8 cellular contexts compared by ENCODE assay signal in genomic region chr9:5630038-5630507, GRCh38. TPM values are rescaled to one million over a fixed set of nuclear protein-coding genes. Genes with fewer than 3 reads are reported as not detected.
DNase-seq lines count a peak whose midpoint lies in the region; ATAC-seq and TF ChIP-seq lines count a peak whose summit lies in the region.

No MANE protein-coding gene starts in this region.

- no peak for TF ChIP-seq POLR2A in uterus (IDR thresholded peaks at IDR 0.05)

- BruUV-seq in OCI-LY7 (replicated peaks; lab: Mats Ljungman, UMichigan), result TSS peak; percentile 68

- TF ChIP-seq CTCF in right atrium auricular region (IDR thresholded peaks at IDR 0.05) (no peak), OCI-LY7 (conservative IDR thresholded peaks at IDR 0.05; ENCODE audit: low read length) (no peak), chondrocyte (IDR thresholded peaks at IDR 0.05) (no peak), lung (IDR thresholded peaks at IDR 0.05; ENCODE audit: control extremely low read depth, extremely low read depth) (no peak), uterus (IDR thresholded peaks at IDR 0.05) (no peak)

- H3K79me2 ChIP-seq in OCI-LY7 (ENCODE audit: insufficient read depth, low read depth, low read length), result peaks cover 75% of the 10 kb centered on the region

- H3K27ac ChIP-seq in right atrium auricular region (peak overlapping the region; percentile 95 to 97), OCI-LY7 (ENCODE audit: low read depth, low read length, poor library complexity, severe bottlenecking) (peak overlapping the region; percentile 100), lung (ENCODE audit: low read depth in 1 of 2, low read length in 1 of 2) (peak overlapping the region; percentile 96 to 98), uterus (peak overlapping the region; percentile 95 to 100)

- 1 to 2% methylated on average over 7 of the region's 7 CpGs for WGBS in lung, 2 donors

- H3K4me3 ChIP-seq in right atrium auricular region (peak overlapping the region; percentile 79 to 90), OCI-LY7 (ENCODE audit: low read depth, low read length, poor library complexity, severe bottlenecking) (peak overlapping the region; percentile 81), lung (peak overlapping the region; percentile 74), uterus (peak overlapping the region; percentile 90 to 100)

- H3K36me3 Mint-ChIP-seq in chondrocyte (ENCODE audit: low read depth), result no peaks in the 10 kb centered on the region

- H3K9me3 ChIP-seq in right atrium auricular region (peaks cover 0 to 2% of the 10 kb centered on the region in 2 donors), OCI-LY7 (ENCODE audit: low read length) (peaks cover 18% of the 10 kb centered on the region; the same call in 1 of the 2 replicates), lung (ENCODE audit: control insufficient read depth in 2 of 2, insufficient read depth in 1 of 2, low read length in 1 of 2) (no peaks in the 10 kb centered on the region), uterus (no peaks in the 10 kb centered on the region)

- no peak for ATAC-seq in Right ventricle myocardium superior (ENCODE audit: poor library complexity)
- no peak for ATAC-seq in lung (ENCODE audit: insufficient read depth, low FRiP score)
- no peak for ATAC-seq in HG03439 (IDR thresholded peaks at IDR 0.05; ENCODE audit: unreplicated experiment)

- no peaks in the 10 kb centered on the region for H3K9me2 ChIP-seq in OCI-LY7 (ENCODE audit: insufficient read depth, low read length)

- intact Hi-C loops in Right ventricle myocardium superior (cut with DNase I), result loop anchor here (10.0 kb wide), 1 partner anchor 65 kb away; no protein-coding TSS in a partner anchor
- intact Hi-C loops in OCI-LY7 (cut with micrococcal nuclease; ENCODE audit: unreplicated experiment), result no loop called here
- intact Hi-C loops in uterus (cut with DNase I; ENCODE audit: low total_unique reads), result no loop called here

- H2AFZ ChIP-seq in OCI-LY7 (ENCODE audit: low read length), result no peak overlapping the region

- CTCF ChIA-PET in OCI-LY7 (lab: Charles Lee; ENCODE audit: unreplicated experiment), result no interaction called here

- H3K4me1 Mint-ChIP-seq in chondrocyte (ENCODE audit: low read depth), result peaks cover 60% of the 10 kb centered on the region

- POLR2A ChIA-PET in OCI-LY7 (lab: Charles Lee), result no interaction called here

- DNase-seq in right atrium auricular region (ENCODE audit: low spot score), result no peak
- no peak for DNase-seq in Right ventricle myocardium superior
- DNase-seq in OCI-LY7 (ENCODE audit: low spot score), result peak; percentile 56
- DNase-seq in chondrocyte (ENCODE audit: low spot score), result no peak
- no peak for DNase-seq in lung (ENCODE audit: low spot score)
- DNase-seq in uterus, result no peak
- DNase-seq in anterior cingulate cortex (lab: John Stamatoyannopoulos, UW), result no peak

- H3K36me3 ChIP-seq in right atrium auricular region (no peaks in the 10 kb centered on the region), OCI-LY7 (ENCODE audit: insufficient read depth, low read length) (peaks cover 26% of the 10 kb centered on the region), lung (ENCODE audit: control insufficient read depth in 2 of 2, insufficient read depth in 2 of 2, low read length in 2 of 2) (no peaks in the 10 kb centered on the region), uterus (no peaks in the 10 kb centered on the region)

- peak overlapping the region; percentile 97 for H3K27ac Mint-ChIP-seq in chondrocyte (ENCODE audit: unreplicated experiment)

- no peaks in the 10 kb centered on the region for H3K27me3 Mint-ChIP-seq in chondrocyte (ENCODE audit: low read depth)

- peak overlapping the region; percentile 97 for H3K4me2 ChIP-seq in OCI-LY7 (ENCODE audit: low read length)

- H3K9me3 Mint-ChIP-seq in chondrocyte (ENCODE audit: low read depth), result no peaks in the 10 kb centered on the region

- no peaks in the 10 kb centered on the region for H3K27me3 ChIP-seq in right atrium auricular region
- no peaks in the 10 kb centered on the region for H3K27me3 ChIP-seq in lung (ENCODE audit: control insufficient read depth, insufficient read depth)
- H3K27me3 ChIP-seq in uterus, result no peaks in the 10 kb centered on the region

- peaks cover 0 to 45% of the 10 kb centered on the region in 2 donors for H3K4me1 ChIP-seq in right atrium auricular region
- H3K4me1 ChIP-seq in OCI-LY7 (ENCODE audit: insufficient read depth, low read length, poor library complexity, severe bottlenecking), result peaks cover 52% of the 10 kb centered on the region
- H3K4me1 ChIP-seq in lung (ENCODE audit: control insufficient read depth in 2 of 2, insufficient read depth in 2 of 2, low read length in 2 of 2), result peaks cover 0 to 3% of the 10 kb centered on the region in 2 donors
- H3K4me1 ChIP-seq in uterus, result peaks cover 0 to 9% of the 10 kb centered on the region in 2 donors

- H4K20me1 ChIP-seq in OCI-LY7 (ENCODE audit: insufficient read depth, low read length), result peaks cover 36% of the 10 kb centered on the region

- H3K4me3 Mint-ChIP-seq in chondrocyte (ENCODE audit: unreplicated experiment), result peak overlapping the region; percentile 99

RNA-seq across cellular contexts. Expression of gene RIC1, which starts 1.2 kb away (rescaled TPM):
- total RNA-seq in right atrium auricular region (10 to 100 TPM; 12.2 to 18.1 TPM), Right ventricle myocardium superior (7.3 TPM), OCI-LY7 (2022) (83.9 and 84.6 TPM in 2 replicates), chondrocyte (34.4 to 40.7 TPM (median 39.3 TPM) in 3 replicates), lung (10 to 100 TPM; 19.4 to 46.0 TPM), uterus (100 to 1,000 TPM in 1 of 4 donors, 10 to 100 TPM in 3; 24.1 to 106 (median 52.5) TPM)
- 72.9 and 77.0 TPM in 2 replicates for total RNA-seq in OCI-LY7 (2014; rRNA removed; shearing (Covaris generic))
- 1 to 10 TPM; 3.5 to 9.5 TPM for polyA plus RNA-seq in lung
